Comparison of ENCODE assay signal across 8 cellular contexts in genomic region chr18:37484893-37485834, GRCh38.
A peak's percentile ranks its signal among the peaks of the same experiment; 100 is the strongest.
DNase-seq lines count a peak whose midpoint lies in the region; ATAC-seq and TF ChIP-seq lines count a peak whose summit lies in the region.

No MANE protein-coding gene starts in this region.

- peak overlapping the region; percentile 70; the same call in 1 of the 2 replicates for H3K27ac ChIP-seq in GM23338 (ENCODE audit: low read depth)
- H3K27ac ChIP-seq in upper lobe of left lung: no peak overlapping the region

- POLR2A ChIA-PET in naive thymus-derived CD8-positive, alpha-beta T cell (lab: Charles Lee): no interaction called here

- peaks cover 31% of the 10 kb centered on the region for H3K27me3 Mint-ChIP-seq in GM23338 (ENCODE audit: insufficient read depth, low read depth, poor library complexity)
- peaks cover 69% of the 10 kb centered on the region for H3K27me3 Mint-ChIP-seq in activated T-cell treated with anti-CD3 and anti-CD28 coated beads, Interleukin-2, amount 50 U/mL, for 72 hours (ENCODE audit: low read depth)
- H3K27me3 Mint-ChIP-seq in naive thymus-derived CD8-positive, alpha-beta T cell: peaks cover 39 to 87% (median 67%) of the 10 kb centered on the region in 5 donors

- H3K9me3 Mint-ChIP-seq in GM23338: no peaks in the 10 kb centered on the region
- H3K9me3 Mint-ChIP-seq in activated T-cell treated with anti-CD3 and anti-CD28 coated beads, Interleukin-2, amount 50 U/mL, for 72 hours: no peaks in the 10 kb centered on the region
- H3K9me3 Mint-ChIP-seq in naive thymus-derived CD8-positive, alpha-beta T cell: peaks cover 0 to 11% (median 4%) of the 10 kb centered on the region in 9 donors

- H3K9me3 ChIP-seq in upper lobe of left lung: no peaks in the 10 kb centered on the region

- H3K36me3 ChIP-seq in GM23338 (ENCODE audit: insufficient read depth) (no peaks in the 10 kb centered on the region), upper lobe of left lung (no peaks in the 10 kb centered on the region)

- H3K9me2 ChIP-seq in GM23338 (ENCODE audit: insufficient read depth): no peaks in the 10 kb centered on the region

- H3K36me3 Mint-ChIP-seq in GM23338 (ENCODE audit: low read depth): no peaks in the 10 kb centered on the region
- H3K36me3 Mint-ChIP-seq in activated T-cell treated with anti-CD3 and anti-CD28 coated beads, Interleukin-2, amount 50 U/mL, for 72 hours (ENCODE audit: insufficient read depth in 2 of 2): no peaks in the 10 kb centered on the region
- H3K36me3 Mint-ChIP-seq in naive thymus-derived CD8-positive, alpha-beta T cell: peaks cover 0 to 6% (median 0%) of the 10 kb centered on the region in 3 donors

- peak overlapping the region; percentile 54; the same call in 1 of the 2 replicates for H3K27ac Mint-ChIP-seq in GM23338
- no peak overlapping the region for H3K27ac Mint-ChIP-seq in activated T-cell treated with anti-CD3 and anti-CD28 coated beads, Interleukin-2, amount 50 U/mL, for 72 hours
- H3K27ac Mint-ChIP-seq in naive thymus-derived CD8-positive, alpha-beta T cell: no peak overlapping the region

- WGBS in upper lobe of left lung, 2 donors: 8 to 9% methylated on average over 18 to 33 of the region's 102 CpGs

- no peak for TF ChIP-seq POLR2A in upper lobe of left lung (IDR thresholded peaks at IDR 0.05)

- no peaks in the 10 kb centered on the region for H4K20me1 ChIP-seq in GM23338 (replicated peaks; ENCODE audit: insufficient read depth)

- peaks cover 8% of the 10 kb centered on the region; the same call in 1 of the 2 replicates for H3F3A ChIP-seq in GM23338 (replicated peaks; ENCODE audit: low read depth)

- peak in 1 of 2 experiments; percentile 60; a peak in 2 of 4 replicates for TF ChIP-seq CTCF in GM23338 (conservative IDR thresholded peaks at IDR 0.05; ENCODE audit: low read depth in 2 of 2)
- peak; percentile 24 to 61 (median 36) for TF ChIP-seq CTCF in upper lobe of left lung (IDR thresholded peaks at IDR 0.05)

- ATAC-seq in GM23338: peak; percentile 72
- ATAC-seq in activated T-cell treated with anti-CD3 and anti-CD28 coated beads, Interleukin-2, amount 50 U/mL, for 72 hours (replicated peaks in 1 of 2): peak; percentile 76 to 80
- peak in 1 of 2 donors; percentile 31 for ATAC-seq in upper lobe of left lung (ENCODE audit: low FRiP score in 2 of 2)
- ATAC-seq in GM21381 (IDR thresholded peaks at IDR 0.05; ENCODE audit: unreplicated experiment): no peak
- no peak for ATAC-seq in naive thymus-derived CD8-positive, alpha-beta T cell

- DNase-seq in AG08395 (ENCODE audit: low spot score) (peak; percentile 31), GM23338 (ENCODE audit: low spot score) (peak; percentile 78), iPS-NIHi11 (ENCODE audit: low spot score) (peak; percentile 81), upper lobe of left lung (peak; percentile 31 to 87), posterior vena cava (ENCODE audit: low spot score) (no peak)
- peak; percentile 31 to 37 for DNase-seq in activated T-cell treated with anti-CD3 and anti-CD28 coated beads, Interleukin-2, amount 50 U/mL, for 72 hours
- no peak for DNase-seq in naive thymus-derived CD8-positive, alpha-beta T cell

- H3K27me3 ChIP-seq in GM23338 (ENCODE audit: insufficient read depth) (peaks cover 37% of the 10 kb centered on the region), upper lobe of left lung (peaks cover 0 to 25% (median 6%) of the 10 kb centered on the region in 4 donors)

- H3K4me1 ChIP-seq in GM23338 (ENCODE audit: insufficient read depth) (peaks cover 52% of the 10 kb centered on the region), upper lobe of left lung (peaks cover 6 to 11% (median 7%) of the 10 kb centered on the region in 4 donors)

- H3K4me1 Mint-ChIP-seq in GM23338: peaks cover 75% of the 10 kb centered on the region
- peaks cover 5% of the 10 kb centered on the region for H3K4me1 Mint-ChIP-seq in activated T-cell treated with anti-CD3 and anti-CD28 coated beads, Interleukin-2, amount 50 U/mL, for 72 hours (ENCODE audit: low read depth)
- peaks cover 3 to 21% (median 10%) of the 10 kb centered on the region in 4 donors for H3K4me1 Mint-ChIP-seq in naive thymus-derived CD8-positive, alpha-beta T cell

- peak overlapping the region; percentile 63 for H3K4me3 ChIP-seq in GM23338
- peak overlapping the region in 3 of 4 donors; percentile 5 to 22 (median 21) for H3K4me3 ChIP-seq in upper lobe of left lung

- TF ChIP-seq EP300 in upper lobe of left lung (IDR thresholded peaks at IDR 0.05): no peak

- intact Hi-C loops in posterior vena cava (cut with DNase I): loop anchor here in 1 of 2 donors (10.0 kb wide), 1 partner anchor 80 kb away; no protein-coding TSS in a partner anchor

- H2AFZ ChIP-seq in GM23338: peak overlapping the region; percentile 89

- H3K79me2 ChIP-seq in GM23338 (replicated peaks; ENCODE audit: insufficient read depth): no peaks in the 10 kb centered on the region

- H3K4me3 Mint-ChIP-seq in GM23338: peak overlapping the region; percentile 72
- H3K4me3 Mint-ChIP-seq in activated T-cell treated with anti-CD3 and anti-CD28 coated beads, Interleukin-2, amount 50 U/mL, for 72 hours: peak overlapping the region; percentile 22 to 70
- H3K4me3 Mint-ChIP-seq in naive thymus-derived CD8-positive, alpha-beta T cell: peak overlapping the region in 3 of 10 donors; percentile 3 to 26 (median 14)

- peak overlapping the region; percentile 90 for H3K4me2 ChIP-seq in GM23338

TF ChIP-seq in GM23338, 12 proteins besides CTCF, POLR2A, EP300 and RAD21:
- TF ChIP-seq ETS1 (IDR thresholded peaks at IDR 0.05): no peak
- TF ChIP-seq POLR2AphosphoS5 (IDR thresholded peaks at IDR 0.05; ENCODE audit: low read depth): 0 out of 2 replicates have a peak, but pooled peaks have one; percentile 22

Comparison
In these comparisons a context has a peak if more than half of its experiments do, and no peak if none do; other contexts are left out.
1. DNase-seq: peak in AG08395 (single experiment), GM23338 (single experiment), activated T-cell treated with anti-CD3 and anti-CD28 coated beads, Interleukin-2, amount 50 U/mL, for 72 hours (2 of 2), iPS-NIHi11 (single experiment) and upper lobe of left lung (2 of 2); none in posterior vena cava (single experiment) and naive thymus-derived CD8-positive, alpha-beta T cell (0 of 10).
2. ATAC-seq: peak in GM23338 (single experiment) and activated T-cell treated with anti-CD3 and anti-CD28 coated beads, Interleukin-2, amount 50 U/mL, for 72 hours (2 of 2); none in GM21381 (single experiment) and naive thymus-derived CD8-positive, alpha-beta T cell (0 of 2).